In the genomic region with DNA sequence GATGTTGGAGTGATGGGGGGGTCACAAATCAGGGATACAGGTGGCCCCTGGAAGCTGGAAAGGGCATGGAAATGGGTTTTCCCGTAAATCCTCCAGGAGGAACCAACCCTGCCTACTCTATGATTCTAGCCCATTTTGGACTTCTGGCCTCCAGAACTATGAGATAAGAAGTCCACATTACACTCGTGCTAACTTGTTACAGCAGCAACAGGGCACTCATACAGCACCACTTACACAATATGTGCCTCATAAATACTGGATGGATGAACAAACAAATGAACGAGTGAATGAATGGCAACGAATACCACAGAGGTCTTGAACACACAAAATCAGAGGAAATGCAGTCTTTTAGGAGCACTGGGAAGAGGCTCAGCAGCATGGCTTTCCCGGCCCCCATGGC, we compare ENCODE assay signal across 7 cellular contexts.
"Had no signal": no experiment of that assay in that cellular context is flagged by ENCODE, and none has a peak within 500 bp of the region (broad histone marks: within the 10 kb centered on the region; RNA-seq: fewer than 3 reads in every experiment).

No MANE protein-coding gene starts in this region.

- H3K4me2 ChIP-seq: KMS-11 had no signal

- H3K27ac ChIP-seq: HL-60, KMS-11 had no signal

- DNase-seq: IMR-90, KBM-7, KG1 had no signal

- H3K4me3 Mint-ChIP-seq: IgD-negative memory B cell had no signal

- H3K9ac ChIP-seq: KMS-11 had no signal

- H3K27ac Mint-ChIP-seq: IgD-negative memory B cell had no signal

- FAIRE-seq: HTR-8/SVneo had no signal

- H3K4me1 Mint-ChIP-seq: IgD-negative memory B cell had no signal
